ENCODE assay signal across 19 cellular contexts in the genomic region with DNA sequence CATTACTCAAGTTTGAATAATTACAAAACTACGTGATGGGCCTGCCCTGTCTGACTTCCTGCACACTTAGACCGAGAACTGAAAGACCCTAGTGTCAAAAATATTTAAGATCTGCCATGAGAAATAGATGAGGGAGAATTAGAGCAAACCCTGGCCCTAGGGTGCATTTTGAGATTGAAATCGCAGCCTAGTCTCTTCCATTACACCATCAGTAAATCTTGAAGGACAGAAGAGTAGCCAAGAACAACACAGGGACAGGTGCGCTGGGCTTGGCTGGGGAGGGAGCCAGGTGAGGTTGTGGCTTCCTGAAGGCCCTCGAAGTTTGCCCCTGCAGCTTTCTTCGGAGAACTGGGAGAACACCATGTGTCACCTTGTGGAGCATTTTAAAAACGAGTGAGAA. TPM values are rescaled to one million over a fixed set of nuclear protein-coding genes. Genes with fewer than 3 reads are reported as not detected.
DNase-seq lines count a peak whose midpoint lies in the region; ATAC-seq lines count a peak whose summit lies in the region.
"Had no signal": no experiment of that assay in that cellular context is flagged by ENCODE, and none has a peak within 500 bp of the region (broad histone marks: within the 10 kb centered on the region; RNA-seq: fewer than 3 reads in every experiment).

No MANE protein-coding gene starts in this region.

- H2AFZ ChIP-seq in trophoblast cell (ENCODE audit: insufficient read depth, low read length, poor library complexity): no peak overlapping the region

- H3K23ac ChIP-seq in trophoblast cell (ENCODE audit: low read length): no peak overlapping the region

- H2BK120ac ChIP-seq in trophoblast cell (ENCODE audit: insufficient read depth, low read length, poor library complexity): no peak overlapping the region

- no peak overlapping the region for H3K4me3 Mint-ChIP-seq in activated T-helper 17 cell treated with anti-CD3 and anti-CD28 coated beads, Interleukin-2, amount 50 U/mL, for 72 hours
- H3K4me3 Mint-ChIP-seq: CD4-positive, alpha-beta memory T cell; HFFc6 had no signal

- no peak overlapping the region for H2AK5ac ChIP-seq in trophoblast cell (ENCODE audit: low read length)

- no peaks in the 10 kb centered on the region for H3K27me3 ChIP-seq in trophoblast cell (ENCODE audit: insufficient read depth, low read length)

- no peaks in the 10 kb centered on the region for H3K79me1 ChIP-seq in trophoblast cell (ENCODE audit: low read length)

- ATAC-seq in activated T-helper 17 cell treated with anti-CD3 and anti-CD28 coated beads, Interleukin-2, amount 50 U/mL, for 72 hours (replicated peaks): peak; percentile 16
- no peak for ATAC-seq in HG02973 (IDR thresholded peaks at IDR 0.05; ENCODE audit: unreplicated experiment)
- ATAC-seq: A549 had no signal

- no peak overlapping the region for H3K18ac ChIP-seq in trophoblast cell (ENCODE audit: low read length)

- no peaks in the 10 kb centered on the region for H3K9me3 Mint-ChIP-seq in activated T-helper 17 cell treated with anti-CD3 and anti-CD28 coated beads, Interleukin-2, amount 50 U/mL, for 72 hours
- H3K9me3 Mint-ChIP-seq: CD4-positive, alpha-beta memory T cell; HFFc6 had no signal

- H3K9me3 ChIP-seq in trophoblast cell (ENCODE audit: insufficient read depth, low read depth, low read length): no peaks in the 10 kb centered on the region
- H3K9me3 ChIP-seq: A549, HAP-1 had no signal

- no peak overlapping the region for H3K27ac ChIP-seq in trophoblast cell (ENCODE audit: low read depth, low read length)
- H3K27ac ChIP-seq: A549 had no signal

- H4K91ac ChIP-seq in trophoblast cell (ENCODE audit: low read depth, low read length): no peak overlapping the region

- H3K4me2 ChIP-seq in trophoblast cell (ENCODE audit: low read length): no peak overlapping the region
- H3K4me2 ChIP-seq: A549 had no signal

- H2BK5ac ChIP-seq in trophoblast cell (ENCODE audit: low read depth, low read length, poor library complexity): no peak overlapping the region

- peak; percentile 6 for DNase-seq in activated effector memory CD4-positive, alpha-beta T cell treated with anti-CD3 and anti-CD28 coated beads, Interleukin-2, amount 50 U/mL, for 16 hours
- no peak for DNase-seq in activated effector memory CD4-positive, alpha-beta T cell treated with Interleukin-2 at 50 U/mL for 16 hours
- DNase-seq in trophoblast cell (peak; percentile 61 to 82), anterior cingulate cortex (lab: John Stamatoyannopoulos, UW) (no peak)
- no peak for DNase-seq in stimulated activated CD4-positive, alpha-beta T cell treated with anti-CD3 and anti-CD28 coated beads, Interleukin-12 subunit alpha, Interleukin-12 subunit beta, amount 100 ng/mL, for 4 hours
- DNase-seq: 8988T; ACHN; C1 segment of cervical spinal cord; Calu3; CD4-positive, alpha-beta memory T cell; COR-L47; DMS53; DMS79 treated with DMSO at 0.1 percent for 48 hours; GOT3; HFFc6 had no signal

- no peaks in the 10 kb centered on the region for H3K4me1 ChIP-seq in trophoblast cell (ENCODE audit: control insufficient read depth in 1 of 2, insufficient read depth in 2 of 2, low read length in 2 of 2)
- H3K4me1 ChIP-seq: A549, HAP-1 had no signal

- H3K27me3 Mint-ChIP-seq in activated T-helper 17 cell treated with anti-CD3 and anti-CD28 coated beads, Interleukin-2, amount 50 U/mL, for 72 hours: no peaks in the 10 kb centered on the region

- H3K27ac Mint-ChIP-seq in activated T-helper 17 cell treated with anti-CD3 and anti-CD28 coated beads, Interleukin-2, amount 50 U/mL, for 72 hours: no peak overlapping the region
- H3K27ac Mint-ChIP-seq: CD4-positive, alpha-beta memory T cell; HFFc6 had no signal

- no peak overlapping the region for H4K8ac ChIP-seq in trophoblast cell (ENCODE audit: low read depth, low read length)

- H3K36me3 Mint-ChIP-seq in activated T-helper 17 cell treated with anti-CD3 and anti-CD28 coated beads, Interleukin-2, amount 50 U/mL, for 72 hours (ENCODE audit: low read depth): no peaks in the 10 kb centered on the region

- H3K9ac ChIP-seq in trophoblast cell (ENCODE audit: low read length): no peak overlapping the region

- H4K12ac ChIP-seq in trophoblast cell (ENCODE audit: low read depth, low read length): no peak overlapping the region

- no peaks in the 10 kb centered on the region for H3K4me1 Mint-ChIP-seq in activated T-helper 17 cell treated with anti-CD3 and anti-CD28 coated beads, Interleukin-2, amount 50 U/mL, for 72 hours

- no peaks in the 10 kb centered on the region for H3K36me3 ChIP-seq in trophoblast cell (ENCODE audit: control insufficient read depth in 1 of 2, insufficient read depth in 2 of 2, low read length in 2 of 2)
- H3K36me3 ChIP-seq: HAP-1 had no signal

- H3K4me3 ChIP-seq in trophoblast cell (ENCODE audit: low read depth, low read length): no peak overlapping the region
- H3K4me3 ChIP-seq: A549, HAP-1 had no signal

- no peaks in the 10 kb centered on the region for H3K79me2 ChIP-seq in trophoblast cell (ENCODE audit: control insufficient read depth, insufficient read depth, low read length, poor library complexity)

- no CpG with 5 or more reads among the region's 7 CpGs for WGBS in trophoblast cell (ENCODE audit: extremely low coverage, insufficient coverage, insufficient read length)

- no peak overlapping the region for H3K14ac ChIP-seq in trophoblast cell (ENCODE audit: low read length)

- H2BK12ac ChIP-seq in trophoblast cell (ENCODE audit: low read length): no peak overlapping the region

- H3K4ac ChIP-seq in trophoblast cell (ENCODE audit: low read depth, low read length): no peak overlapping the region

RNA-seq across cellular contexts. Expression of gene KIF26B, which starts 36.7 kb away (rescaled TPM):
- total RNA-seq in activated T-helper 17 cell treated with anti-CD3 and anti-CD28 coated beads, Interleukin-2, amount 50 U/mL, for 72 hours: not detected
- polyA plus RNA-seq in trophoblast cell (2013): 17.8 and 18.1 TPM in 2 replicates
- total RNA-seq: CD4-positive, alpha-beta memory T cell had no signal

Comparison
In these comparisons a context has a peak if more than half of its experiments do, and no peak if none do; other contexts are left out.
1. DNase-seq: peak in activated effector memory CD4-positive, alpha-beta T cell treated with anti-CD3 and anti-CD28 coated beads, Interleukin-2, amount 50 U/mL, for 16 hours (single experiment) and trophoblast cell (2 of 2); none in activated effector memory CD4-positive, alpha-beta T cell treated with Interleukin-2 at 50 U/mL for 16 hours (single experiment), anterior cingulate cortex (0 of 58) and stimulated activated CD4-positive, alpha-beta T cell treated with anti-CD3 and anti-CD28 coated beads, Interleukin-12 subunit alpha, Interleukin-12 subunit beta, amount 100 ng/mL, for 4 hours (single experiment).